In genomic region chr16:76539609-76540008, GRCh38 we compare ENCODE assay signal across 8 cellular contexts.
"Had no signal": no experiment of that assay in that cellular context is flagged by ENCODE, and none has a peak within 500 bp of the region (broad histone marks: within the 10 kb centered on the region; RNA-seq: fewer than 3 reads in every experiment).

No MANE protein-coding gene starts in this region.

- H2AFZ ChIP-seq: GM23338 had no signal

- H3K9me3 Mint-ChIP-seq: H9, IgD-negative memory B cell had no signal

- ATAC-seq: GM23338 had no signal

- FAIRE-seq: H1, H54, HTR-8/SVneo had no signal

- DNase-seq: H9, HCEC 1CT, KBM-7 had no signal

- H3K4me3 Mint-ChIP-seq: GM23338, H9, IgD-negative memory B cell had no signal

- H3K4me1 Mint-ChIP-seq: GM23338, H9, IgD-negative memory B cell had no signal

- H3K27ac Mint-ChIP-seq: GM23338, H9, IgD-negative memory B cell had no signal

- H3K27me3 Mint-ChIP-seq: IgD-negative memory B cell had no signal

- H3K4me2 ChIP-seq: GM23338 had no signal

- H3K36me3 Mint-ChIP-seq: IgD-negative memory B cell had no signal

- H3K4me3 ChIP-seq: GM23338 had no signal
